ENCODE assay signal across 19 cellular contexts in the genomic region with DNA sequence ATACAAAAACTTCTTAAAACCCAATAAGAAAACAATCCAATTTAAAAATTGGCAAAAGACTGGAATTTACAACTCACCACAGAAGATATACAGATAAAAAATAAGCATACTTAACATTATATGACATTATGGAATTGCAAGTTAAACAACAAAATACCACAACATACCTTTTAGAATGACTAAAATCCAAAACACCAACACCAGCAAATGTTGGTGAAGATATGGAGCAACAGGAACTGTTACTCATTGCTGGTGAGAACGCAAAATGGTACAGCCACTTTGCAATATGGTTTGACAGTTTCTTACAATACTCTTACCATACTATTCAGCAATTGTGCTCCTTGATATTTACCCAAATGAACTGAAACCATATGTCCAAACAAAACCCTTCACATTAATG.
"Had no signal": no experiment of that assay in that cellular context is flagged by ENCODE, and none has a peak within 500 bp of the region (broad histone marks: within the 10 kb centered on the region; RNA-seq: fewer than 3 reads in every experiment).

No MANE protein-coding gene starts in this region.

- H3K27me3 ChIP-seq: esophagus muscularis mucosa, right lobe of liver, thyroid gland, upper lobe of right lung had no signal

- H3K4me1 ChIP-seq: esophagus muscularis mucosa, lower lobe of right lung, right lobe of liver, thyroid gland, upper lobe of right lung had no signal

- H3K9me3 ChIP-seq: esophagus muscularis mucosa, lower lobe of right lung, right lobe of liver, thyroid gland, upper lobe of right lung had no signal

- H3K4me3 ChIP-seq: esophagus muscularis mucosa, lower lobe of right lung, right lobe of liver, skin epidermis, thyroid gland, upper lobe of right lung had no signal

- H3K27ac ChIP-seq: esophagus muscularis mucosa, lower lobe of right lung, right lobe of liver, skin epidermis, thyroid gland, upper lobe of right lung had no signal

- DNase-seq: activated CD4-positive, alpha-beta memory T cell treated with anti-CD3 and anti-CD28 coated beads, Interleukin-2, amount 10 ng/mL, durations not matched to agents 7 days and 5 days; activated CD4-positive, alpha-beta T cell treated with anti-CD3 and anti-CD28 coated beads, Interleukin-2, amount 10 ng/mL, durations not matched to agents 24 days and 14 days; activated CD8-positive, alpha-beta memory T cell treated with anti-CD3 and anti-CD28 coated beads, Interleukin-2, amount 10 ng/mL, durations not matched to agents 7 days and 5 days; activated gamma-delta T cell; activated T-cell treated with anti-CD3 and anti-CD28 coated beads for 4 hours; caudate nucleus; dermis blood vessel endothelial cell; effector memory CD4-positive, alpha-beta T cell; lower lobe of right lung; naive thymus-derived CD4-positive, alpha-beta T cell; posterior cingulate gyrus; right lobe of liver; stimulated activated CD4-positive, alpha-beta T cell treated with anti-CD3 and anti-CD28 coated beads, Interleukin-1b, Interleukin-23, amount 100 ng/mL, for 48 hours; substantia nigra; T-helper 17 cell; thyroid gland; upper lobe of right lung had no signal

- H3K36me3 ChIP-seq: esophagus muscularis mucosa, lower lobe of right lung, right lobe of liver, thyroid gland, upper lobe of right lung had no signal
